In the genomic region with DNA sequence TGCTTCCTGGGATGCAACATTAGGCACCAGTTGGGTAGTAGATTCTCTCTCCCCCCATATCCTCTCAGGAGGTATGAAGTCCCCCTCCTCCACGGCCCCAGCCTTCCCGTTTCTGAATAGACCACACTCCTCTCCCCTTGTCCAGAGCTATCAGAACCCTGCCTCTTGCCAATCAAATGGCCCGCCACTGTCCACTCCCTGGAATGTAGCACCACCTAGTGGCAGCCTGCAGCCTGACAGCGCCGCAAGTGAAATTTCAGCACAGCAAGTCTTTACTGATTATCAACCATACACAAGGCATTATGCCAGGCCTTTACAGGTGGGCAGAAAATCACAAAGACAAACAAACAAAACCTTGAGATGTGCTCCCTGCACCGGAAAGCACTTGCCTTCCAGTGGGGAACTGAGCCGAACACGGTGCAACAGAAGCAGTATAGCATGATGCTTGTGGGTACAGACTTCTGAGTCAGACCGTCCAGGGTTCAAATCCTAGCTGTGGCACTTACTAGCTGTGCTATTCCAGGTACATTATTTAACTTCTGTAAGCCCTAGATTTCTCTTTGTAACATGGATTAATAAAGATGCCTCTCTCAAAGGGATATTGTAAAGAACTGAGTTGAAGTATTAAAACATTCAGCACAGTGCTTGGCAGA, we compare ENCODE assay signal across 8 cellular contexts.
DNase-seq lines count a peak whose midpoint lies in the region; ATAC-seq and TF ChIP-seq lines count a peak whose summit lies in the region.

No MANE protein-coding gene starts in this region.

- H3K4me3 Mint-ChIP-seq in stimulated activated memory B cell treated with anti-CD40 and anti-IgM and Interleukin-4, amounts not matched to agents 10 μg/mL and 1 μg/mL and 100 μg/mL, for 72 hours: no peak overlapping the region

- peak; percentile 70 for DNase-seq in Ammon's horn (ENCODE audit: low spot score)
- DNase-seq in NCI-H2029 treated with DMSO at 0.1 percent for 48 hours (lab: John Stamatoyannopoulos, UW): peak; percentile 39
- DNase-seq in dermis blood vessel endothelial cell: peak; percentile 82
- peak; percentile 68 to 79 for DNase-seq in lung microvascular endothelial cell (ENCODE audit: low read depth in 2 of 2)

- TF ChIP-seq CTCF in WI38 (IDR thresholded peaks at IDR 0.05; ENCODE audit: low read depth, low read length): peak; percentile 92

- no peak overlapping the region for H3K27ac Mint-ChIP-seq in stimulated activated memory B cell treated with anti-CD40 and anti-IgM and Interleukin-4, amounts not matched to agents 10 μg/mL and 1 μg/mL and 100 μg/mL, for 72 hours

- peaks cover 68% of the 10 kb centered on the region for H3K27me3 Mint-ChIP-seq in stimulated activated memory B cell treated with anti-CD40 and anti-IgM and Interleukin-4, amounts not matched to agents 10 μg/mL and 1 μg/mL and 100 μg/mL, for 72 hours

- H3K4me3 ChIP-seq in WI38 (ENCODE audit: low read depth, low read length): no peak overlapping the region

- ATAC-seq in GM19324 (IDR thresholded peaks at IDR 0.05; ENCODE audit: low FRiP score, unreplicated experiment) (peak; percentile 71), GM21447 (IDR thresholded peaks at IDR 0.05; ENCODE audit: unreplicated experiment) (no peak)
- ATAC-seq in stimulated activated memory B cell treated with anti-CD40 and anti-IgM and Interleukin-4, amounts not matched to agents 10 μg/mL and 1 μg/mL and 100 μg/mL, for 72 hours: peak; percentile 36

- peaks cover 5% of the 10 kb centered on the region for H3K36me3 Mint-ChIP-seq in stimulated activated memory B cell treated with anti-CD40 and anti-IgM and Interleukin-4, amounts not matched to agents 10 μg/mL and 1 μg/mL and 100 μg/mL, for 72 hours

- peaks cover 9% of the 10 kb centered on the region for H3K9me3 Mint-ChIP-seq in stimulated activated memory B cell treated with anti-CD40 and anti-IgM and Interleukin-4, amounts not matched to agents 10 μg/mL and 1 μg/mL and 100 μg/mL, for 72 hours

- H3K4me1 Mint-ChIP-seq in stimulated activated memory B cell treated with anti-CD40 and anti-IgM and Interleukin-4, amounts not matched to agents 10 μg/mL and 1 μg/mL and 100 μg/mL, for 72 hours: peaks cover 7% of the 10 kb centered on the region
